In genomic region chr6:57221936-57222683, GRCh38 we compare ENCODE assay signal across 8 cellular contexts. TPM values are rescaled to one million over a fixed set of nuclear protein-coding genes. Genes with fewer than 3 reads are reported as not detected.
DNase-seq lines count a peak whose midpoint lies in the region; ATAC-seq, FAIRE-seq and TF ChIP-seq lines count a peak whose summit lies in the region.

Gene RAB23, minus strand, starts transcription at chr6:57222307. Its CDS starts 11,927 bp downstream, at chr6:57210380.

- peak within 1 kb of the TSS; percentile 39 for H3K23ac ChIP-seq in H1 (ENCODE audit: insufficient read length)

- no peak for TF ChIP-seq CTCF in H1 (IDR thresholded peaks at IDR 0.05; ENCODE audit: control extremely low read depth in 1 of 3, insufficient read depth in 1 of 3, low read depth in 1 of 3, low read length in 3 of 3)

- H4K8ac ChIP-seq in H1 (ENCODE audit: extremely low read depth, insufficient read depth, low read length) = peak within 1 kb of the TSS; percentile 99

- 0 out of 4 replicates have a peak, but pooled peaks cover 0 to 5% of the 10 kb centered on the region in 2 experiments for H3K9me3 ChIP-seq in H1 (ENCODE audit: insufficient read depth in 2 of 2, low read depth in 1 of 2, low read length in 1 of 2)

- peak within 1 kb of the TSS; percentile 81 to 93 (median 90) for H3K4me3 ChIP-seq in H1 (ENCODE audit: extremely low read depth in 1 of 4, insufficient read depth in 2 of 4, low read depth in 3 of 4, low read length in 4 of 4)

- H3K4me1 ChIP-seq in H1 (replicated peaks in 1 of 4; ENCODE audit: control insufficient read depth in 3 of 4, insufficient read depth in 4 of 4, low read length in 3 of 4) = peaks cover 0 to 3% (median under 1%) of the 10 kb centered on the region in 4 experiments; a peak in 2 of 7 replicates

- H2BK15ac ChIP-seq in H1 (ENCODE audit: low read length) = no peak within 1 kb of the TSS

- no peak for FAIRE-seq in H1 (lab: Jason Lieb, UNC)

- H2AK5ac ChIP-seq in H1 (ENCODE audit: low read depth, low read length) = no peak within 1 kb of the TSS

- H3K23me2 ChIP-seq in H1 (ENCODE audit: low read depth, low read length) = peaks cover 7% of the 10 kb centered on the region

- no peak within 1 kb of the TSS for H3K4ac ChIP-seq in H1 (replicated peaks; ENCODE audit: insufficient read length, low read depth, low read length)

- no peaks in the 10 kb centered on the region for H3K27me3 ChIP-seq in H1 (replicated peaks in 1 of 4; ENCODE audit: control insufficient read depth in 3 of 4, extremely low read depth in 1 of 4, insufficient read depth in 3 of 4, low read length in 3 of 4)

- peak within 1 kb of the TSS; percentile 80 for H3K27ac ChIP-seq in H1 (ENCODE audit: low read depth, low read length)

- POLR2A ChIA-PET in H1 (lab: Charles Lee; ENCODE audit: partially characterized antibody) = interaction anchor here (0.7 to 2.1 kb wide), 13 partner anchors 9 to 647 kb away, joined by 3 to 13 read pairs (median 4); partner anchors contain the start of genes BAG2, BEND6 and ZNF451

- WGBS in H1 (ENCODE audit: extremely low coverage in 1 of 2, insufficient coverage in 1 of 2, insufficient read length in 1 of 2, insufficient replicate concordance in 2 of 2, low coverage in 1 of 2, low lambda C conversion rate in 2 of 2, missing lambda C conversion rate in 1 of 2), 2 experiments = 1% methylated on average over 62 of the region's 66 CpGs; no CpG with 5 or more reads in 1 of the 2 experiments

- TF ChIP-seq EP300 in H1 (IDR thresholded peaks at IDR 0.05; ENCODE audit: borderline replicate concordance in 1 of 2, low read depth in 2 of 2, low read length in 2 of 2) = no peak

- 0 out of 2 replicates have a peak within 1 kb of the TSS, but pooled peaks have one; percentile 16 for H2BK20ac ChIP-seq in H1 (ENCODE audit: low read length)

- peak within 1 kb of the TSS; percentile 84 for H3K56ac ChIP-seq in H1 (replicated peaks; ENCODE audit: insufficient read length, low read depth, low read length)

- peak within 1 kb of the TSS; percentile 99 for H3K4me3 Mint-ChIP-seq in memory B cell

- peaks cover 0 to 4% (median 0%) of the 10 kb centered on the region in 4 experiments; a peak in 1 of 8 replicates for H3K36me3 ChIP-seq in H1 (ENCODE audit: control insufficient read depth in 2 of 4, insufficient read depth in 4 of 4, low read length in 3 of 4)

- no peaks in the 10 kb centered on the region for H3K36me3 Mint-ChIP-seq in memory B cell

- peaks cover 0 to 42% of the 10 kb centered on the region in 2 experiments; a peak in 3 of 4 replicates for H3K79me2 ChIP-seq in H1 (ENCODE audit: control insufficient read depth in 1 of 2, insufficient read depth in 2 of 2, low read length in 2 of 2)

- H3K4me1 Mint-ChIP-seq in memory B cell = peaks cover 8% of the 10 kb centered on the region

- H3K79me1 ChIP-seq in H1 (ENCODE audit: low read depth, low read length) = no peaks in the 10 kb centered on the region

- peaks cover 1% of the 10 kb centered on the region for H3K27me3 Mint-ChIP-seq in memory B cell

- H3K18ac ChIP-seq in H1 (ENCODE audit: extremely low read depth, low read length) = peak within 1 kb of the TSS; percentile 89

- peak within 1 kb of the TSS; percentile 99 for H4K5ac ChIP-seq in H1 (ENCODE audit: insufficient read length, low read depth, low read length)

- peak within 1 kb of the TSS; percentile 48 for H4K91ac ChIP-seq in H1 (replicated peaks; ENCODE audit: insufficient read length, low read length)

- TF ChIP-seq RAD21 in H1 (IDR thresholded peaks at IDR 0.05 in 1 of 2, conservative IDR thresholded peaks at IDR 0.05 in 1 of 2; ENCODE audit: low read depth in 2 of 2, low read length in 2 of 2) = no peak

- H3K14ac ChIP-seq in H1 (ENCODE audit: insufficient read length) = peak within 1 kb of the TSS; percentile 28

- peak within 1 kb of the TSS; percentile 82; the same call in 1 of the 2 replicates for H2BK12ac ChIP-seq in H1 (ENCODE audit: low read depth, low read length)

- H3K9ac ChIP-seq in H1 (replicated peaks in 1 of 4; ENCODE audit: extremely low read depth in 1 of 4, low read depth in 3 of 4, low read length in 3 of 4) = peak within 1 kb of the TSS; percentile 79 to 95 (median 82)

- peak; percentile 64 to 70 for TF ChIP-seq POLR2A in H1 (IDR thresholded peaks at IDR 0.05; ENCODE audit: control extremely low read depth in 1 of 2, low read depth in 2 of 2, low read length in 2 of 2)

- peak within 1 kb of the TSS; percentile 82 for H3K27ac Mint-ChIP-seq in memory B cell

- ATAC-seq in GM19455 (IDR thresholded peaks at IDR 0.05; ENCODE audit: unreplicated experiment) = peak; percentile 85
- peak; percentile 54 for ATAC-seq in HG03575 (IDR thresholded peaks at IDR 0.05; ENCODE audit: extremely low read depth, insufficient number of reproducible peaks, low FRiP score, unreplicated experiment)
- ATAC-seq in memory B cell (ENCODE audit: low read depth) = peak; percentile 88

- DNase-seq in COLO668 (lab: John Stamatoyannopoulos, UW; ENCODE audit: unreplicated experiment) = peak; percentile 82
- DNase-seq in NCI-H82 treated with DMSO at 0.1 percent for 48 hours (lab: John Stamatoyannopoulos, UW; ENCODE audit: unreplicated experiment) = peak; percentile 55
- peak; percentile 94 for DNase-seq in activated CD8-positive, alpha-beta memory T cell treated with anti-CD3 and anti-CD28 coated beads for 24 hours
- peak; percentile 54 to 96 for DNase-seq in H1 (ENCODE audit: low read depth in 1 of 2, low spot score in 2 of 2)
- DNase-seq in memory B cell (ENCODE audit: low spot score in 2 of 2) = peak; percentile 89 to 92
- DNase-seq in stimulated activated CD8-positive, alpha-beta memory T cell treated with anti-CD3 and anti-CD28 coated beads, Interleukin-12 subunit alpha, Interleukin-12 subunit beta, amount 100 ng/mL, for 1 hour (ENCODE audit: low read depth) = peak; percentile 67

- peaks cover 0 to 3% of the 10 kb centered on the region in 2 experiments for H4K20me1 ChIP-seq in H1 (replicated peaks in 1 of 2; ENCODE audit: control insufficient read depth in 1 of 2, insufficient read depth in 2 of 2, low read length in 2 of 2)

- H2BK5ac ChIP-seq in H1 (ENCODE audit: low read depth, low read length) = peak within 1 kb of the TSS; percentile 77

- peak within 1 kb of the TSS; percentile 79 to 90 for H3K4me2 ChIP-seq in H1 (ENCODE audit: insufficient read depth in 1 of 2, low read depth in 2 of 2, low read length in 2 of 2)

- no peaks in the 10 kb centered on the region for H3K9me3 Mint-ChIP-seq in memory B cell

- H2AFZ ChIP-seq in H1 (ENCODE audit: low read length) = peak within 1 kb of the TSS; percentile 99

- CTCF ChIA-PET in H1 (lab: Charles Lee; ENCODE audit: partially characterized antibody) = interaction anchor here (0.9 kb wide), 1 partner anchor 10 kb away, joined by 3 read pairs; no protein-coding TSS in a partner anchor

- peak within 1 kb of the TSS; percentile 36 for H2BK120ac ChIP-seq in H1 (replicated peaks; ENCODE audit: low read depth, low read length)

TF ChIP-seq in H1, 55 proteins besides CTCF, POLR2A, EP300 and RAD21 (continues in another document):
- TF ChIP-seq JUND (IDR thresholded peaks at IDR 0.05; ENCODE audit: low read length) (no peak), RXRA (IDR thresholded peaks at IDR 0.05; ENCODE audit: insufficient read depth, low read depth, low read length) (no peak), BCL11A (IDR thresholded peaks at IDR 0.05; ENCODE audit: low read depth in 2 of 2, low read length in 2 of 2) (no peak), SUZ12 (IDR thresholded peaks at IDR 0.05; ENCODE audit: low read length) (no peak), RBBP5 (IDR thresholded peaks at IDR 0.05; ENCODE audit: borderline replicate concordance, low read depth, low read length) (peak; percentile 99; the same call in 1 of the 2 replicates), RNF2 (IDR thresholded peaks at IDR 0.05; ENCODE audit: borderline replicate concordance, low read depth, low read length, missing control alignments, poor library complexity, severe bottlenecking) (no peak), USF2 (IDR thresholded peaks at IDR 0.05; ENCODE audit: low read length) (no peak), SIN3A (conservative IDR thresholded peaks at IDR 0.05 in 1 of 2, IDR thresholded peaks at IDR 0.05 in 1 of 2; ENCODE audit: low read depth in 1 of 2, low read length in 2 of 2) (peak; percentile 16 to 34; a peak in 2 of 4 replicates), SIRT6 (IDR thresholded peaks at IDR 0.05; ENCODE audit: low read length) (no peak), SIX5 (IDR thresholded peaks at IDR 0.05; ENCODE audit: low read depth, low read length) (no peak), PHF8 (conservative IDR thresholded peaks at IDR 0.05; ENCODE audit: low read depth, low read length) (peak; percentile 86), TBP (IDR thresholded peaks at IDR 0.05; ENCODE audit: low read depth, low read length) (no peak), POLR2AphosphoS5 (IDR thresholded peaks at IDR 0.05; ENCODE audit: low read depth, low read length) (peak; percentile 67; the same call in 1 of the 2 replicates), SP1 (IDR thresholded peaks at IDR 0.05; ENCODE audit: low read depth, low read length) (no peak), SP4 (IDR thresholded peaks at IDR 0.05; ENCODE audit: low read length) (no peak), GABPA (IDR thresholded peaks at IDR 0.05; ENCODE audit: borderline replicate concordance, insufficient read depth, low read length) (no peak), E2F6 (IDR thresholded peaks at IDR 0.05) (no peak; the same call in 1 of the 2 replicates)

RNA-seq across cellular contexts. Expression of gene RAB23, which starts in this region (rescaled TPM):
- 17.2 and 17.5 TPM in 2 replicates for total RNA-seq in H1 (2021; fragmentation: NEBNext Ultra II Directional; extraction: Animal tissue kit (Norgen Biotek cat#: 25700))
- 2.4 and 6.5 TPM in 2 replicates for polyA plus RNA-seq in H1 (2011; rRNA removed)
- polyA plus RNA-seq in H1 (2011; cell fraction: cytosol; rRNA removed) = 5.6 TPM
- 2.2 TPM for polyA plus RNA-seq in H1 (2011; cell fraction: nucleus; rRNA removed)
- 5.8 to 14.3 TPM (median 7.1 TPM) in 4 replicates for polyA plus RNA-seq in H1 (2012, experiment 1 of 2)
- 1.3 TPM for polyA plus RNA-seq in H1 (2012, experiment 2 of 2)
- 10.0 TPM for polyA plus RNA-seq in H1 (2013, experiment 1 of 2)
- polyA plus RNA-seq in H1 (2013, experiment 2 of 2) = 9.5 TPM
- polyA minus RNA-seq in H1 (2011; rRNA and poly(A)+ RNA removed) = 7.9 and 11.8 TPM in 2 replicates
- polyA minus RNA-seq in H1 (2011; cell fraction: cytosol; rRNA and poly(A)+ RNA removed) = 5.1 TPM
- polyA minus RNA-seq in H1 (2011; cell fraction: nucleus; rRNA and poly(A)+ RNA removed) = 11.2 TPM

Comparison
In these comparisons a context has a peak if more than half of its experiments do, and no peak if none do; other contexts are left out.
1. Peak in every context shown above with its lines: DNase-seq, ATAC-seq, H3K4me3 ChIP-seq and H3K27ac ChIP-seq.